8 cellular contexts compared by ENCODE assay signal in the genomic region with DNA sequence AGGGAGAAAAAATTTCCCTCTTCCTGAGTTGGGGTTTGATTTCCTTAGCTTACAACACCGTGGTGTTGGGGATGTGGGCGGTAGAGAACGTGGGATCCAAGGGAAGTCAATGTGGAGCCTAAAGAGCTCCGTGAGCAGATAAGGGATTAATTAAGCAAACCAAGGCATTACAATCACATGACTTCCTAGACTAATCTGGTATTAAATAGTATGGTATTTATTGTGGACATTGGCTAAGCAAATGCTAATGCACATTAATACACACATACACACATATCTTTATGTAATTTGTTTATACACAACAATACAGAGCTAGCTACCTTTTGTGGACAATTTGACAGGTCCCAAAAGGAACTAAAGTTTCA. TPM values are rescaled to one million over a fixed set of nuclear protein-coding genes. Genes with fewer than 3 reads are reported as not detected.
DNase-seq lines count a peak whose midpoint lies in the region; ATAC-seq, FAIRE-seq and TF ChIP-seq lines count a peak whose summit lies in the region.

No MANE protein-coding gene starts in this region.

- no peaks in the 10 kb centered on the region for H3K9me1 ChIP-seq in endothelial cell of umbilical vein (replicated peaks; ENCODE audit: control insufficient read depth, extremely low read depth, insufficient read depth, low read length)

- H3K36me3 ChIP-seq in DND-41 (ENCODE audit: insufficient read depth, low read length) (peaks cover 18% of the 10 kb centered on the region), OCI-LY3 (replicated peaks; ENCODE audit: low read depth, low read length) (no peaks in the 10 kb centered on the region), endothelial cell of umbilical vein (ENCODE audit: control insufficient read depth in 2 of 2, extremely low read depth in 1 of 2, insufficient read depth in 2 of 2, low read length in 2 of 2) (no peaks in the 10 kb centered on the region), parathyroid adenoma (ENCODE audit: control insufficient read depth, insufficient read depth, low read length) (no peaks in the 10 kb centered on the region)

- no peaks in the 10 kb centered on the region for H3K9me3 ChIP-seq in DND-41 (ENCODE audit: insufficient read depth, low read length, severe bottlenecking)
- H3K9me3 ChIP-seq in OCI-LY3 (ENCODE audit: insufficient read depth, low read length), result no peaks in the 10 kb centered on the region
- no peaks in the 10 kb centered on the region for H3K9me3 ChIP-seq in endothelial cell of umbilical vein (replicated peaks; ENCODE audit: control insufficient read depth, insufficient read depth, low read length)
- H3K9me3 ChIP-seq in parathyroid adenoma (ENCODE audit: control insufficient read depth, low read length), result no peaks in the 10 kb centered on the region

- no peaks in the 10 kb centered on the region for H3K27me3 ChIP-seq in DND-41 (ENCODE audit: insufficient read depth, low read length, poor library complexity)
- H3K27me3 ChIP-seq in OCI-LY3 (ENCODE audit: low read depth, low read length), result no peaks in the 10 kb centered on the region
- no peaks in the 10 kb centered on the region for H3K27me3 ChIP-seq in endothelial cell of umbilical vein (ENCODE audit: control insufficient read depth in 2 of 2, insufficient read depth in 2 of 2, low read length in 2 of 2)
- H3K27me3 ChIP-seq in parathyroid adenoma (ENCODE audit: control insufficient read depth, insufficient read depth, low read length), result no peaks in the 10 kb centered on the region

- H3K4me2 ChIP-seq in DND-41 (ENCODE audit: insufficient read depth, low read length) (peak overlapping the region; percentile 97), OCI-LY3 (ENCODE audit: low read length) (peak overlapping the region; percentile 96), endothelial cell of umbilical vein (ENCODE audit: insufficient read depth, low read length) (peak overlapping the region; percentile 71), parathyroid adenoma (ENCODE audit: low read length) (peak overlapping the region; percentile 82)

- intact Hi-C loops in endothelial cell of umbilical vein (cut with micrococcal nuclease), result no loop called here

- H2AFZ ChIP-seq in DND-41 (ENCODE audit: low read depth, low read length), result peak overlapping the region; percentile 87
- peak overlapping the region; percentile 61 for H2AFZ ChIP-seq in OCI-LY3 (ENCODE audit: low read depth, low read length)
- H2AFZ ChIP-seq in endothelial cell of umbilical vein (ENCODE audit: low read depth, low read length), result peak overlapping the region; percentile 30
- peak overlapping the region; percentile 79 for H2AFZ ChIP-seq in parathyroid adenoma

- ATAC-seq in DND-41 (ENCODE audit: insufficient read depth, low read depth) (no peak), GM19397 (IDR thresholded peaks at IDR 0.05; ENCODE audit: unreplicated experiment) (no peak)

- POLR2A ChIA-PET in endothelial cell of umbilical vein (lab: Charles Lee), result interaction anchor here (1.0 to 3.2 kb wide), 6 partner anchors 21 to 226 kb away, joined by 3 to 37 read pairs (median 7); partner anchors contain the start of genes ESYT1, TIMELESS and ZC3H10

- DNase-seq in DND-41 (no peak), endothelial cell of umbilical vein (ENCODE audit: low read depth, low spot score) (no peak), foreskin melanocyte (no peak), GDM1 (lab: John Stamatoyannopoulos, UW) (no peak), NCI-H2107 (lab: John Stamatoyannopoulos, UW) (no peak)

- H3K4me1 ChIP-seq in DND-41 (ENCODE audit: insufficient read depth, low read length) (peaks cover 54% of the 10 kb centered on the region), OCI-LY3 (ENCODE audit: low read length) (peaks cover 26% of the 10 kb centered on the region), endothelial cell of umbilical vein (ENCODE audit: control insufficient read depth, extremely low read depth, insufficient read depth, low read length) (peaks cover 19% of the 10 kb centered on the region), parathyroid adenoma (peaks cover 6% of the 10 kb centered on the region)

- H3K4me3 ChIP-seq in DND-41 (ENCODE audit: low read depth in 1 of 2, low read length in 2 of 2) (peak overlapping the region; percentile 72 to 78; a peak in 3 of 4 replicates), OCI-LY3 (ENCODE audit: low read length) (peak overlapping the region; percentile 89), endothelial cell of umbilical vein (replicated peaks in 1 of 3; ENCODE audit: insufficient read depth in 1 of 3, low read depth in 1 of 3, low read length in 3 of 3) (peak overlapping the region in 2 of 3 experiments; percentile 44 to 93), parathyroid adenoma (ENCODE audit: low read depth, low read length) (peak overlapping the region; percentile 88)

- TF ChIP-seq CTCF in DND-41 (IDR thresholded peaks at IDR 0.05; ENCODE audit: borderline replicate concordance, extremely low read depth, low read length, poor library complexity, severe bottlenecking) (no peak), OCI-LY3 (IDR thresholded peaks at IDR 0.05; ENCODE audit: low read depth, low read length) (no peak), endothelial cell of umbilical vein (IDR thresholded peaks at IDR 0.05; ENCODE audit: extremely low read depth in 1 of 2, insufficient read depth in 1 of 2, low read depth in 1 of 2, low read length in 2 of 2) (no peak), parathyroid adenoma (IDR thresholded peaks at IDR 0.05) (no peak)

- peak overlapping the region; percentile 85 for H3K27ac ChIP-seq in DND-41 (ENCODE audit: low read length)
- H3K27ac ChIP-seq in OCI-LY3 (ENCODE audit: low read length), result peak overlapping the region; percentile 73
- H3K27ac ChIP-seq in endothelial cell of umbilical vein (ENCODE audit: insufficient read depth, low read depth, low read length), result peak overlapping the region; percentile 95
- peak overlapping the region; percentile 92 for H3K27ac ChIP-seq in parathyroid adenoma

- CTCF ChIA-PET in endothelial cell of umbilical vein (lab: Charles Lee), result interaction anchor here (0.8 to 4.0 kb wide), 18 partner anchors 11 to 484 kb away, joined by 3 to 75 read pairs (median 6); partner anchors contain the start of genes ANKRD52, ESYT1, SMARCC2 and ZC3H10

- H3K79me2 ChIP-seq in DND-41 (ENCODE audit: insufficient read depth, low read length), result peaks cover 56% of the 10 kb centered on the region
- peaks cover 37% of the 10 kb centered on the region for H3K79me2 ChIP-seq in OCI-LY3 (ENCODE audit: low read length)
- peaks cover 21% of the 10 kb centered on the region for H3K79me2 ChIP-seq in endothelial cell of umbilical vein (ENCODE audit: control insufficient read depth, insufficient read depth, low read length)
- H3K79me2 ChIP-seq in parathyroid adenoma, result peaks cover 16% of the 10 kb centered on the region

- no peak for FAIRE-seq in endothelial cell of umbilical vein (lab: Jason Lieb, UNC)

- no peak for TF ChIP-seq POLR2A in endothelial cell of umbilical vein (IDR thresholded peaks at IDR 0.05; ENCODE audit: low read depth, low read length)

- BruUV-seq in endothelial cell of umbilical vein (replicated peaks; lab: Mats Ljungman, UMichigan), result no TSS peak

- H3K9ac ChIP-seq in DND-41 (ENCODE audit: low read depth, low read length) (peak overlapping the region; percentile 67), OCI-LY3 (ENCODE audit: low read length) (peak overlapping the region; percentile 89), endothelial cell of umbilical vein (replicated peaks; ENCODE audit: extremely low read depth, insufficient read depth, low read length) (peak overlapping the region; percentile 94), parathyroid adenoma (peak overlapping the region; percentile 32)

- H4K20me1 ChIP-seq in DND-41 (ENCODE audit: insufficient read depth, low read length), result peaks cover 4% of the 10 kb centered on the region; the same call in 1 of the 2 replicates
- peaks cover 5% of the 10 kb centered on the region; the same call in 1 of the 2 replicates for H4K20me1 ChIP-seq in OCI-LY3 (ENCODE audit: insufficient read depth, low read length)
- H4K20me1 ChIP-seq in endothelial cell of umbilical vein (replicated peaks; ENCODE audit: control insufficient read depth, extremely low read depth, insufficient read depth, low read length), result no peaks in the 10 kb centered on the region

- dilution Hi-C loops in endothelial cell of umbilical vein (cut with MboI; ENCODE audit: extremely low pct_ligation_motif_present, low sequenced_read_pairs), result no loop called here

RNA-seq across cellular contexts. Expression of gene RNF41, which starts 0.8 kb away (rescaled TPM):
- 80.1 and 88.3 TPM in 2 replicates for total RNA-seq in endothelial cell of umbilical vein
- 203 and 241 TPM in 2 replicates for polyA plus RNA-seq in endothelial cell of umbilical vein
- polyA plus RNA-seq in endothelial cell of umbilical vein (2011; cell fraction: cytosol; rRNA removed), result 163 and 177 TPM in 2 replicates
- polyA plus RNA-seq in endothelial cell of umbilical vein (2011; cell fraction: nucleus; rRNA removed), result 76.1 and 104 TPM in 2 replicates
- 90.1 and 101 TPM in 2 replicates for polyA plus RNA-seq in endothelial cell of umbilical vein (2012)
- 492 and 595 TPM in 2 replicates for polyA minus RNA-seq in endothelial cell of umbilical vein
- 46.1 TPM for polyA minus RNA-seq in endothelial cell of umbilical vein (2011; cell fraction: cytosol; rRNA and poly(A)+ RNA removed)
- 86.2 and 94.5 TPM in 2 replicates for polyA minus RNA-seq in endothelial cell of umbilical vein (2011; cell fraction: nucleus; rRNA and poly(A)+ RNA removed)

RNA-seq across cellular contexts. Expression of gene NABP2, which starts 1.6 kb away (rescaled TPM):
- total RNA-seq in endothelial cell of umbilical vein, result 41.0 and 42.4 TPM in 2 replicates
- 55.3 and 59.7 TPM in 2 replicates for polyA plus RNA-seq in endothelial cell of umbilical vein
- 65.9 and 69.7 TPM in 2 replicates for polyA plus RNA-seq in endothelial cell of umbilical vein (2011; cell fraction: cytosol; rRNA removed)
- 12.9 and 13.4 TPM in 2 replicates for polyA plus RNA-seq in endothelial cell of umbilical vein (2011; cell fraction: nucleus; rRNA removed)
- 47.3 and 55.9 TPM in 2 replicates for polyA plus RNA-seq in endothelial cell of umbilical vein (2012)
- polyA minus RNA-seq in endothelial cell of umbilical vein, result 27.1 and 29.5 TPM in 2 replicates
- 20.0 TPM for polyA minus RNA-seq in endothelial cell of umbilical vein (2011; cell fraction: cytosol; rRNA and poly(A)+ RNA removed)
- 4.5 and 5.5 TPM in 2 replicates for polyA minus RNA-seq in endothelial cell of umbilical vein (2011; cell fraction: nucleus; rRNA and poly(A)+ RNA removed)

RNA-seq across cellular contexts. Expression of gene SLC39A5, which starts 7.3 kb away (rescaled TPM):
- not detected in 2 replicates for total RNA-seq in endothelial cell of umbilical vein
- 0.10 and 0.11 TPM in 2 replicates for polyA plus RNA-seq in endothelial cell of umbilical vein
- not detected in 2 replicates for polyA plus RNA-seq in endothelial cell of umbilical vein (2011; cell fraction: cytosol; rRNA removed)
- 0.53 and 1.3 TPM in 2 replicates for polyA plus RNA-seq in endothelial cell of umbilical vein (2011; cell fraction: nucleus; rRNA removed)
- polyA plus RNA-seq in endothelial cell of umbilical vein (2012), result not detected in 2 replicates
- polyA minus RNA-seq in endothelial cell of umbilical vein, result not detected in 2 replicates
- polyA minus RNA-seq in endothelial cell of umbilical vein (2011; cell fraction: cytosol; rRNA and poly(A)+ RNA removed), result not detected
- polyA minus RNA-seq in endothelial cell of umbilical vein (2011; cell fraction: nucleus; rRNA and poly(A)+ RNA removed), result not detected in 2 replicates

RNA-seq across cellular contexts. Expression of gene SMARCC2, which starts 33.2 kb away (rescaled TPM):
- total RNA-seq in endothelial cell of umbilical vein, result 117 and 121 TPM in 2 replicates
- polyA plus RNA-seq in endothelial cell of umbilical vein, result 51.1 and 51.9 TPM in 2 replicates
- 40.9 and 43.3 TPM in 2 replicates for polyA plus RNA-seq in endothelial cell of umbilical vein (2011; cell fraction: cytosol; rRNA removed)
- 286 and 302 TPM in 2 replicates for polyA plus RNA-seq in endothelial cell of umbilical vein (2011; cell fraction: nucleus; rRNA removed)
- 86.0 and 86.1 TPM in 2 replicates for polyA plus RNA-seq in endothelial cell of umbilical vein (2012)
- polyA minus RNA-seq in endothelial cell of umbilical vein, result 152 and 159 TPM in 2 replicates
- polyA minus RNA-seq in endothelial cell of umbilical vein (2011; cell fraction: cytosol; rRNA and poly(A)+ RNA removed), result 42.2 TPM
- polyA minus RNA-seq in endothelial cell of umbilical vein (2011; cell fraction: nucleus; rRNA and poly(A)+ RNA removed), result 150 and 170 TPM in 2 replicates

RNA-seq across cellular contexts. Expression of gene ANKRD52, which starts 35.7 kb away (rescaled TPM):
- total RNA-seq in endothelial cell of umbilical vein, result 62.0 and 66.3 TPM in 2 replicates
- polyA plus RNA-seq in endothelial cell of umbilical vein, result 28.6 and 30.8 TPM in 2 replicates
- 23.6 and 23.9 TPM in 2 replicates for polyA plus RNA-seq in endothelial cell of umbilical vein (2011; cell fraction: cytosol; rRNA removed)
- polyA plus RNA-seq in endothelial cell of umbilical vein (2011; cell fraction: nucleus; rRNA removed), result 70.5 and 81.8 TPM in 2 replicates
- polyA plus RNA-seq in endothelial cell of umbilical vein (2012), result 31.5 and 31.9 TPM in 2 replicates
- polyA minus RNA-seq in endothelial cell of umbilical vein, result 57.9 and 62.2 TPM in 2 replicates
- 25.1 TPM for polyA minus RNA-seq in endothelial cell of umbilical vein (2011; cell fraction: cytosol; rRNA and poly(A)+ RNA removed)
- 23.8 and 27.6 TPM in 2 replicates for polyA minus RNA-seq in endothelial cell of umbilical vein (2011; cell fraction: nucleus; rRNA and poly(A)+ RNA removed)

Comparison
In these comparisons a context has a peak if more than half of its experiments do, and no peak if none do; other contexts are left out.
1. H2AFZ ChIP-seq: peak in every context shown above with its lines; median percentile 87 in DND-41; 79 in parathyroid adenoma; 61 in OCI-LY3; 30 in endothelial cell of umbilical vein.
2. H3K9ac ChIP-seq: peak in every context shown above with its lines; median percentile 94 in endothelial cell of umbilical vein; 89 in OCI-LY3; 67 in DND-41; 32 in parathyroid adenoma.